8 cellular contexts compared by ENCODE assay signal in the genomic region with DNA sequence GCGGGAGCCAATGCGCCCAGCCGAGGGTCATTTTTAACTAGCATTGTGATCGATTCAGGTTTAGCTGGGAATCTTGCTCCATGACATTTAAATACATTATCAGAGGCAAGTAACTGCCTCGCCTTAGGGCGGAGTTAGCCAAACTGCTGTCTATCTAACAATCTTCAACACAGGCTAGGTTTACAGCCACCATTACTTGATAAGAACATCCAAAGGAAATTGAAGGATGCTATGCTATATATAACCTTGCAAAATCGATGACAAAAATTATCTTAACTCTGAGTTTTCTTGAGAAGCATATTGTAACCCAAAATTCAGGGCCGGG. TPM values are rescaled to one million over a fixed set of nuclear protein-coding genes. Genes with fewer than 3 reads are reported as not detected.
DNase-seq lines count a peak whose midpoint lies in the region; ATAC-seq, FAIRE-seq and TF ChIP-seq lines count a peak whose summit lies in the region.

No MANE protein-coding gene starts in this region.

- DNase-seq in cardiac muscle cell (ENCODE audit: low read depth in 1 of 2, low spot score in 1 of 2) (no peak), cardiac septum (ENCODE audit: low spot score) (no peak), astrocyte (ENCODE audit: low read depth) (no peak), lower lobe of right lung (no peak), upper lobe of right lung (no peak), NCI-H1436 (lab: John Stamatoyannopoulos, UW) (no peak)

- peaks cover 44% of the 10 kb centered on the region for H4K20me1 ChIP-seq in astrocyte (ENCODE audit: insufficient read depth, low read length)

- H3K9me3 ChIP-seq in cardiac muscle cell (ENCODE audit: low read depth) (no peaks in the 10 kb centered on the region), astrocyte (ENCODE audit: insufficient read depth, low read depth, low read length) (no peaks in the 10 kb centered on the region), lower lobe of right lung (no peaks in the 10 kb centered on the region), upper lobe of right lung (no peaks in the 10 kb centered on the region)

- H3K27me3 ChIP-seq in cardiac muscle cell (no peaks in the 10 kb centered on the region), astrocyte (ENCODE audit: insufficient read depth, low read length) (no peaks in the 10 kb centered on the region), lower lobe of right lung (ENCODE audit: low read depth) (no peaks in the 10 kb centered on the region), upper lobe of right lung (no peaks in the 10 kb centered on the region)

- H3K36me3 Mint-ChIP-seq in astrocyte (ENCODE audit: low read depth, unreplicated experiment): peaks cover 2% of the 10 kb centered on the region

- no peak for TF ChIP-seq CTCF in cardiac muscle cell (IDR thresholded peaks at IDR 0.05; ENCODE audit: low read depth, low read length)
- no peak for TF ChIP-seq CTCF in astrocyte (IDR thresholded peaks at IDR 0.05; ENCODE audit: insufficient read depth, low read depth, low read length)
- no peak for TF ChIP-seq CTCF in lower lobe of right lung (IDR thresholded peaks at IDR 0.05)
- TF ChIP-seq CTCF in upper lobe of right lung (IDR thresholded peaks at IDR 0.05): no peak

- H2AFZ ChIP-seq in astrocyte (ENCODE audit: low read depth, low read length): no peak overlapping the region

- no peaks in the 10 kb centered on the region for H3K9me3 Mint-ChIP-seq in astrocyte (ENCODE audit: unreplicated experiment)

- H3K4me3 ChIP-seq in cardiac muscle cell (peak overlapping the region; percentile 65), astrocyte (ENCODE audit: insufficient read depth, low read depth, low read length) (peak overlapping the region; percentile 83), lower lobe of right lung (peak overlapping the region; percentile 83), upper lobe of right lung (peak overlapping the region; percentile 96)

- TF ChIP-seq POLR2A in GM18505 (IDR thresholded peaks at IDR 0.05; ENCODE audit: borderline replicate concordance, extremely low read depth, insufficient read depth, insufficient read length): no peak

- H3K4me1 ChIP-seq in cardiac muscle cell (ENCODE audit: low read depth) (peaks cover 4% of the 10 kb centered on the region), astrocyte (ENCODE audit: insufficient read depth, low read length) (peaks cover 6% of the 10 kb centered on the region), lower lobe of right lung (peaks cover 27% of the 10 kb centered on the region), upper lobe of right lung (peaks cover 14% of the 10 kb centered on the region)

- H3K4me1 Mint-ChIP-seq in astrocyte (ENCODE audit: low read depth, unreplicated experiment): peaks cover 10% of the 10 kb centered on the region

- H3K27ac ChIP-seq in cardiac muscle cell (no peak overlapping the region), astrocyte (ENCODE audit: low read depth, low read length) (no peak overlapping the region), lower lobe of right lung (peak overlapping the region; percentile 93), upper lobe of right lung (peak overlapping the region; percentile 95)

- H3K36me3 ChIP-seq in cardiac muscle cell (peaks cover 5% of the 10 kb centered on the region), astrocyte (ENCODE audit: insufficient read depth, low read length) (no peaks in the 10 kb centered on the region), lower lobe of right lung (peaks cover 14% of the 10 kb centered on the region), upper lobe of right lung (peaks cover 15% of the 10 kb centered on the region)

- H3K79me2 ChIP-seq in astrocyte (ENCODE audit: insufficient read depth, low read length): peaks cover 49% of the 10 kb centered on the region

- peak overlapping the region; percentile 92 for H3K9ac ChIP-seq in astrocyte (ENCODE audit: low read length)

- intact Hi-C loops in cardiac septum (cut with DNase I) (loop anchor here (2.0 kb wide), 1 partner anchor 114 kb away; no protein-coding TSS in a partner anchor), lower lobe of right lung (cut with DNase I) (no loop called here), upper lobe of right lung (cut with DNase I) (no loop called here)

- peak overlapping the region; percentile 97 for H3K4me2 ChIP-seq in astrocyte (ENCODE audit: low read length)

- H3K27ac Mint-ChIP-seq in astrocyte (ENCODE audit: unreplicated experiment): no peak overlapping the region

- peaks cover 1% of the 10 kb centered on the region for H3K27me3 Mint-ChIP-seq in astrocyte (ENCODE audit: low read depth, unreplicated experiment)

- no peak for FAIRE-seq in astrocyte (lab: Jason Lieb, UNC)

- ATAC-seq in lower lobe of right lung (no peak), upper lobe of right lung (no peak), HG02571 (IDR thresholded peaks at IDR 0.05; ENCODE audit: unreplicated experiment) (no peak), GM18505 (IDR thresholded peaks at IDR 0.05; ENCODE audit: unreplicated experiment) (no peak)

- peak overlapping the region; percentile 98 for H3K4me3 Mint-ChIP-seq in astrocyte (ENCODE audit: unreplicated experiment)

RNA-seq across cellular contexts. Expression of a gene that starts 1.4 kb away (rescaled TPM):
- total RNA-seq in cardiac muscle cell (19.6 and 76.1 TPM in 2 replicates), cardiac septum (131 TPM), astrocyte (98.4 and 104 TPM in 2 replicates), lower lobe of right lung (478 TPM), upper lobe of right lung (248 TPM)
- polyA plus RNA-seq in cardiac muscle cell: 19.7 and 81.1 TPM in 2 replicates

Comparison
In these comparisons a context has a peak if more than half of its experiments do, and no peak if none do; other contexts are left out.
1. H3K27ac ChIP-seq: peak in lower lobe of right lung (single experiment) and upper lobe of right lung (single experiment); none in cardiac muscle cell (single experiment) and astrocyte (single experiment).
2. Peak in every context shown above with its lines, with median percentiles within 50 percentile points of each other: H3K4me3 ChIP-seq.